Comparison of ENCODE assay signal across 19 cellular contexts in genomic region chr3:174548841-174549623, GRCh38.
DNase-seq lines count a peak whose midpoint lies in the region; FAIRE-seq and TF ChIP-seq lines count a peak whose summit lies in the region.
"Had no signal": no experiment of that assay in that cellular context is flagged by ENCODE, and none has a peak within 500 bp of the region (broad histone marks: within the 10 kb centered on the region; RNA-seq: fewer than 3 reads in every experiment).

No MANE protein-coding gene starts in this region.

- no peak overlapping the region for H2BK12ac ChIP-seq in H9 (ENCODE audit: insufficient read length, low read depth, low read length)

- H3K56ac ChIP-seq in H9 (ENCODE audit: insufficient read length, low read depth, low read length), result no peak overlapping the region

- no peak overlapping the region for H3K23ac ChIP-seq in H9 (ENCODE audit: insufficient read length, low read depth, low read length)

- H3K4me3 Mint-ChIP-seq in H9, result no peak overlapping the region
- no peak overlapping the region for H3K4me3 Mint-ChIP-seq in activated T-helper 1 cell treated with anti-CD3 and anti-CD28 coated beads, Interleukin-12 subunit alpha, Interleukin-12 subunit beta, Interleukin-2, Interleukin-4 antibody, amounts not matched to agents 30 ng/mL and 10 ng/mL and 1 ng/mL, durations not matched to agents 14 hours and 24 hours and 36 hours
- H3K4me3 Mint-ChIP-seq: CD8-positive, alpha-beta T cell had no signal

- peak overlapping the region; percentile 48 for H3K18ac ChIP-seq in H9 (ENCODE audit: insufficient read length, low read depth, low read length)

- H3K4me3 ChIP-seq in SJCRH30, result no peak overlapping the region
- H3K4me3 ChIP-seq: A549 had no signal

- no peak overlapping the region for H2BK15ac ChIP-seq in H9 (ENCODE audit: low read depth, low read length)

- H3K27ac ChIP-seq in H9 (ENCODE audit: insufficient read length, low read depth, low read length) (no peak overlapping the region), SJCRH30 (no peak overlapping the region)
- H3K27ac ChIP-seq: A549, C4-2B, HL-60 had no signal

- H3K36me3 Mint-ChIP-seq in H9 (ENCODE audit: insufficient read depth in 1 of 3, low read depth in 3 of 3), result peaks cover 0 to 7% (median 3%) of the 10 kb centered on the region in 3 experiments; a peak in 5 of 7 replicates
- H3K36me3 Mint-ChIP-seq in activated T-helper 1 cell treated with anti-CD3 and anti-CD28 coated beads, Interleukin-12 subunit alpha, Interleukin-12 subunit beta, Interleukin-2, Interleukin-4 antibody, amounts not matched to agents 30 ng/mL and 10 ng/mL and 1 ng/mL, durations not matched to agents 14 hours and 24 hours and 36 hours (ENCODE audit: low read depth), result no peaks in the 10 kb centered on the region
- H3K36me3 Mint-ChIP-seq: CD8-positive, alpha-beta T cell had no signal

- H3K27me3 ChIP-seq in H9 (ENCODE audit: insufficient read depth, low read length) (no peaks in the 10 kb centered on the region), SJCRH30 (no peaks in the 10 kb centered on the region)
- H3K27me3 ChIP-seq: BE2C had no signal

- H3K4me2 ChIP-seq in H9 (ENCODE audit: insufficient read depth, insufficient read length, low read length), result no peak overlapping the region
- H3K4me2 ChIP-seq: A549 had no signal

- H3K23me2 ChIP-seq in H9 (ENCODE audit: insufficient read length, low read depth, low read length, poor library complexity, severe bottlenecking), result no peaks in the 10 kb centered on the region

- H4K20me1 ChIP-seq in H9 (ENCODE audit: control insufficient read depth, insufficient read depth, insufficient read length), result no peaks in the 10 kb centered on the region

- no peak overlapping the region for H2AK5ac ChIP-seq in H9 (ENCODE audit: insufficient read length, low read length)

- H3K9me3 Mint-ChIP-seq in H9, result no peaks in the 10 kb centered on the region; a peak in 1 of 5 replicates
- H3K9me3 Mint-ChIP-seq in activated T-helper 1 cell treated with anti-CD3 and anti-CD28 coated beads, Interleukin-12 subunit alpha, Interleukin-12 subunit beta, Interleukin-2, Interleukin-4 antibody, amounts not matched to agents 30 ng/mL and 10 ng/mL and 1 ng/mL, durations not matched to agents 14 hours and 24 hours and 36 hours, result no peaks in the 10 kb centered on the region
- H3K9me3 Mint-ChIP-seq: CD8-positive, alpha-beta T cell had no signal

- H2AFZ ChIP-seq in H9 (ENCODE audit: low read length), result no peak overlapping the region

- no peak overlapping the region for H4K91ac ChIP-seq in H9 (ENCODE audit: insufficient read length, low read depth, low read length)

- H4K8ac ChIP-seq in H9 (replicated peaks; ENCODE audit: insufficient read length, low read depth, low read length), result no peak overlapping the region

- peak; percentile 3 for FAIRE-seq in G401.6 (lab: Jason Lieb, UNC)
- FAIRE-seq: A549, GM12892, GM19239 had no signal

- no peak overlapping the region for H2BK5ac ChIP-seq in H9 (ENCODE audit: insufficient read length, low read length)

- H3K79me1 ChIP-seq in H9 (ENCODE audit: insufficient read depth, low read depth, low read length, poor library complexity, severe bottlenecking), result no peaks in the 10 kb centered on the region

- H4K5ac ChIP-seq in H9 (ENCODE audit: insufficient read length, low read depth, low read length), result no peak overlapping the region

- H3K4ac ChIP-seq in H9 (ENCODE audit: low read depth, low read length), result no peak overlapping the region

- no peak overlapping the region for H3K27ac Mint-ChIP-seq in H9
- H3K27ac Mint-ChIP-seq in activated T-helper 1 cell treated with anti-CD3 and anti-CD28 coated beads, Interleukin-12 subunit alpha, Interleukin-12 subunit beta, Interleukin-2, Interleukin-4 antibody, amounts not matched to agents 30 ng/mL and 10 ng/mL and 1 ng/mL, durations not matched to agents 14 hours and 24 hours and 36 hours, result no peak overlapping the region
- H3K27ac Mint-ChIP-seq: CD8-positive, alpha-beta T cell had no signal

- no peak overlapping the region for H3K14ac ChIP-seq in H9 (ENCODE audit: insufficient read depth, low read length)

- H3T11ph ChIP-seq in H9 (ENCODE audit: low read length), result no peak overlapping the region

- H3K79me2 ChIP-seq in H9 (ENCODE audit: insufficient read depth, low read length), result no peaks in the 10 kb centered on the region

- no peak overlapping the region for H3K9ac ChIP-seq in H9 (ENCODE audit: extremely low read depth, insufficient read length, low read length)

- DNase-seq in H9, result no peak
- peak; percentile 68 for DNase-seq in NCI-H2081 treated with DMSO at 0.1 percent for 48 hours (lab: John Stamatoyannopoulos, UW)
- peak; percentile 19 to 59 for DNase-seq in SJCRH30
- DNase-seq in NCI-H1436 treated with DMSO at 0.1 percent for 48 hours (lab: John Stamatoyannopoulos, UW), result no peak
- no peak for DNase-seq in activated T-helper 1 cell treated with anti-CD3 and anti-CD28 coated beads, Interleukin-12 subunit alpha, Interleukin-12 subunit beta, Interleukin-2, Interleukin-4 antibody, amounts not matched to agents 30 ng/mL and 10 ng/mL and 1 ng/mL, durations not matched to agents 14 hours and 24 hours and 36 hours (ENCODE audit: low spot score)
- DNase-seq in cardiac septum (ENCODE audit: low spot score), result no peak
- DNase-seq: BE2C; CD8-positive, alpha-beta T cell; COR-L47; DMS153; DMS79 treated with DMSO at 0.1 percent for 48 hours; EL; GDM1 had no signal

- no peak overlapping the region for H2BK120ac ChIP-seq in H9 (ENCODE audit: low read depth, low read length, poor library complexity, severe bottlenecking)

- no peaks in the 10 kb centered on the region for H3K27me3 Mint-ChIP-seq in H9 (ENCODE audit: low read depth)
- H3K27me3 Mint-ChIP-seq in activated T-helper 1 cell treated with anti-CD3 and anti-CD28 coated beads, Interleukin-12 subunit alpha, Interleukin-12 subunit beta, Interleukin-2, Interleukin-4 antibody, amounts not matched to agents 30 ng/mL and 10 ng/mL and 1 ng/mL, durations not matched to agents 14 hours and 24 hours and 36 hours (ENCODE audit: insufficient read depth), result no peaks in the 10 kb centered on the region

- TF ChIP-seq CTCF in H9 (conservative IDR thresholded peaks at IDR 0.05), result no peak

- intact Hi-C loops in activated T-helper 1 cell treated with anti-CD3 and anti-CD28 coated beads, Interleukin-12 subunit alpha, Interleukin-12 subunit beta, Interleukin-2, Interleukin-4 antibody, amounts not matched to agents 30 ng/mL and 10 ng/mL and 1 ng/mL, durations not matched to agents 14 hours and 24 hours and 36 hours (cut with micrococcal nuclease), result no loop called here
- intact Hi-C loops in cardiac septum (cut with DNase I), result no loop called here

- H3K36me3 ChIP-seq in SJCRH30, result no peaks in the 10 kb centered on the region
- H3K36me3 ChIP-seq: BE2C had no signal

- H3K4me1 Mint-ChIP-seq in H9, result peaks cover 0 to under 1% of the 10 kb centered on the region in 2 experiments; a peak in 1 of 4 replicates
- no peaks in the 10 kb centered on the region for H3K4me1 Mint-ChIP-seq in activated T-helper 1 cell treated with anti-CD3 and anti-CD28 coated beads, Interleukin-12 subunit alpha, Interleukin-12 subunit beta, Interleukin-2, Interleukin-4 antibody, amounts not matched to agents 30 ng/mL and 10 ng/mL and 1 ng/mL, durations not matched to agents 14 hours and 24 hours and 36 hours (ENCODE audit: low read depth)

- H3K4me1 ChIP-seq in H9 (ENCODE audit: insufficient read depth, low read length) (no peaks in the 10 kb centered on the region), SJCRH30 (peaks cover 9% of the 10 kb centered on the region; the same call in 1 of the 2 replicates)
- H3K4me1 ChIP-seq: A549, BE2C had no signal

- WGBS in H9 (ENCODE audit: extremely low coverage, insufficient read length, low lambda C conversion rate), result no CpG with 5 or more reads among the region's 4 CpGs

- H3K9me3 ChIP-seq in H9 (ENCODE audit: control insufficient read depth, low read depth, low read length) (no peaks in the 10 kb centered on the region), SJCRH30 (replicated peaks) (0 out of 2 replicates have a peak, but pooled peaks cover 4% of the 10 kb centered on the region)
- H3K9me3 ChIP-seq: A549, BE2C had no signal

- H2BK20ac ChIP-seq in H9 (ENCODE audit: low read depth, low read length, poor library complexity, severe bottlenecking), result no peak overlapping the region

Comparison
In these comparisons a context has a peak if more than half of its experiments do, and no peak if none do; other contexts are left out.
1. DNase-seq: peak in NCI-H2081 treated with DMSO at 0.1 percent for 48 hours (single experiment) and SJCRH30 (2 of 2); none in H9 (single experiment), NCI-H1436 treated with DMSO at 0.1 percent for 48 hours (single experiment), activated T-helper 1 cell treated with anti-CD3 and anti-CD28 coated beads, Interleukin-12 subunit alpha, Interleukin-12 subunit beta, Interleukin-2, Interleukin-4 antibody, amounts not matched to agents 30 ng/mL and 10 ng/mL and 1 ng/mL, durations not matched to agents 14 hours and 24 hours and 36 hours (single experiment) and cardiac septum (single experiment).